Comparison of ENCODE assay signal across 8 cellular contexts in genomic region chr1:56578963-56579875, GRCh38. TPM values are rescaled to one million over a fixed set of nuclear protein-coding genes. Genes with fewer than 3 reads are reported as not detected.
DNase-seq lines count a peak whose midpoint lies in the region; TF ChIP-seq lines count a peak whose summit lies in the region.

Gene PLPP3 (minus strand): TSS chr1:56579563. CDS start chr1:56579016, 547 bp downstream.

- peak within 1 kb of the TSS; percentile 27; the same call in 1 of the 2 replicates for H3K9ac ChIP-seq in KMS-11

- TF ChIP-seq POLR2A in spleen (IDR thresholded peaks at IDR 0.05), result peak in 1 of 3 donors; percentile 81

- no peaks in the 10 kb centered on the region for H3K9me3 ChIP-seq in spleen

- H3K4me3 ChIP-seq in KMS-11 (IDR thresholded peaks at IDR 0.05; ENCODE audit: insufficient read depth, low read depth, low read length), result no peak within 1 kb of the TSS
- H3K4me3 ChIP-seq in spleen, result peak within 1 kb of the TSS; percentile 61 to 93 (median 80)

- no peak for DNase-seq in activated CD4-positive, alpha-beta T cell treated with anti-CD3 and anti-CD28 coated beads, Interleukin-2, amount 10 ng/mL, durations not matched to agents 7 days and 5 days
- DNase-seq in activated CD4-positive, alpha-beta T cell treated with anti-CD3 and anti-CD28 coated beads, Interleukin-2, amount 50 U/mL, for 4 hours, result no peak
- DNase-seq in SK-N-DZ (ENCODE audit: low spot score), result peak; percentile 78
- peak in 1 of 2 donors; percentile 91 for DNase-seq in dermis microvascular lymphatic vessel endothelial cell (ENCODE audit: low read depth in 2 of 2)
- peak; percentile 91 for DNase-seq in spleen
- DNase-seq in stimulated activated CD4-positive, alpha-beta T cell treated with anti-CD3 and anti-CD28 coated beads, Interleukin-2, amount 100 ng/mL, for 48 hours, result no peak

- no peaks in the 10 kb centered on the region for H3K79me2 ChIP-seq in KMS-11 (ENCODE audit: insufficient read depth, low read depth)

- peaks cover 47% of the 10 kb centered on the region for H3K27me3 Mint-ChIP-seq in activated CD4-positive, alpha-beta T cell treated with anti-CD3 and anti-CD28 coated beads, Interleukin-2, amount 10 ng/mL, durations not matched to agents 7 days and 5 days

- H3K4me1 ChIP-seq in KMS-11 (ENCODE audit: low read depth, poor library complexity, severe bottlenecking), result peaks cover 8% of the 10 kb centered on the region
- H3K4me1 ChIP-seq in spleen, result peaks cover 14 to 61% (median 50%) of the 10 kb centered on the region in 6 donors

- H2AFZ ChIP-seq in KMS-11 (ENCODE audit: low read depth), result peak within 1 kb of the TSS; percentile 85

- H3K36me3 Mint-ChIP-seq in activated CD4-positive, alpha-beta T cell treated with anti-CD3 and anti-CD28 coated beads, Interleukin-2, amount 10 ng/mL, durations not matched to agents 7 days and 5 days (ENCODE audit: low read depth), result no peaks in the 10 kb centered on the region

- H3K36me3 ChIP-seq in KMS-11 (ENCODE audit: insufficient read depth), result no peaks in the 10 kb centered on the region
- H3K36me3 ChIP-seq in spleen, result no peaks in the 10 kb centered on the region

- peak within 1 kb of the TSS; percentile 72 for H3K4me3 Mint-ChIP-seq in activated CD4-positive, alpha-beta T cell treated with anti-CD3 and anti-CD28 coated beads, Interleukin-2, amount 10 ng/mL, durations not matched to agents 7 days and 5 days

- CTCF ChIA-PET in activated CD4-positive, alpha-beta T cell treated with anti-CD3 and anti-CD28 coated beads, Interleukin-2, amount 10 ng/mL, durations not matched to agents 7 days and 5 days (lab: Charles Lee), result no interaction called here

- H3K27ac ChIP-seq in KMS-11 (no peak within 1 kb of the TSS), layer of hippocampus (ENCODE audit: low read depth, low read length) (peak within 1 kb of the TSS; percentile 88), spleen (peak within 1 kb of the TSS; percentile 75 to 93 (median 88))

- peak within 1 kb of the TSS; percentile 47 for H3K4me2 ChIP-seq in KMS-11

- peaks cover 5% of the 10 kb centered on the region for H3K4me1 Mint-ChIP-seq in activated CD4-positive, alpha-beta T cell treated with anti-CD3 and anti-CD28 coated beads, Interleukin-2, amount 10 ng/mL, durations not matched to agents 7 days and 5 days

- POLR2A ChIA-PET in activated CD4-positive, alpha-beta T cell treated with anti-CD3 and anti-CD28 coated beads, Interleukin-2, amount 10 ng/mL, durations not matched to agents 7 days and 5 days (lab: Charles Lee), result no interaction called here

- peak; percentile 37; the same call in 1 of the 2 replicates for TF ChIP-seq CTCF in KMS-11 (conservative IDR thresholded peaks at IDR 0.05; ENCODE audit: low read depth, low read length)
- peak in 9 of 11 experiments; percentile 17 to 66 (median 42) for TF ChIP-seq CTCF in spleen (IDR thresholded peaks at IDR 0.05 in 8 of 11, conservative IDR thresholded peaks at IDR 0.05 in 3 of 11)

- WGBS in spleen, 5 donors, result 0 to 1% (median 1%) methylated on average over 32 to 62 of the region's 62 CpGs

- intact Hi-C loops in spleen (cut with DNase I; ENCODE audit: low total_unique reads), result loop anchor here (5.0 to 10.0 kb wide), 2 partner anchors 54 to 162 kb away; no protein-coding TSS in a partner anchor

- H3K27me3 ChIP-seq in KMS-11 (ENCODE audit: insufficient read depth, low read depth) (no peaks in the 10 kb centered on the region), layer of hippocampus (ENCODE audit: control insufficient read depth, insufficient read depth, low read length) (no peaks in the 10 kb centered on the region), spleen (replicated peaks in 1 of 7) (peaks cover 0 to 15% (median 0%) of the 10 kb centered on the region in 7 donors)

- peak within 1 kb of the TSS; percentile 50 for H3K27ac Mint-ChIP-seq in activated CD4-positive, alpha-beta T cell treated with anti-CD3 and anti-CD28 coated beads, Interleukin-2, amount 10 ng/mL, durations not matched to agents 7 days and 5 days

- H4K20me1 ChIP-seq in KMS-11 (ENCODE audit: insufficient read depth), result no peaks in the 10 kb centered on the region

- no peaks in the 10 kb centered on the region for H3K9me3 Mint-ChIP-seq in activated CD4-positive, alpha-beta T cell treated with anti-CD3 and anti-CD28 coated beads, Interleukin-2, amount 10 ng/mL, durations not matched to agents 7 days and 5 days

RNA-seq across cellular contexts. Expression of gene PLPP3, which starts in this region (rescaled TPM):
- not detected for total RNA-seq in activated CD4-positive, alpha-beta T cell treated with anti-CD3 and anti-CD28 coated beads, Interleukin-2, amount 10 ng/mL, durations not matched to agents 7 days and 5 days
- polyA plus RNA-seq in SK-N-DZ (2014; cell fraction: cytosol; rRNA removed), result 4.7 and 5.0 TPM in 2 replicates
- 2.2 and 2.4 TPM in 2 replicates for polyA plus RNA-seq in SK-N-DZ (2014; cell fraction: nucleus; rRNA removed)
- total RNA-seq in dermis microvascular lymphatic vessel endothelial cell, result 22.6 and 59.7 TPM in 2 replicates
- total RNA-seq in spleen, result 10 to 100 TPM; 40.3 to 90.0 (median 65.6) TPM
- 10 to 100 TPM in 2 of 3 donors, 1 to 10 TPM in 1; 6.7 to 16.3 (median 10.5) TPM for polyA plus RNA-seq in spleen

Comparison
In these comparisons a context has a peak if more than half of its experiments do, and no peak if none do; other contexts are left out.
1. RNA of gene PLPP3 (total RNA-seq): 40.3 to 90.0 TPM in spleen and 22.6 to 59.7 TPM in dermis microvascular lymphatic vessel endothelial cell; not detected in activated CD4-positive, alpha-beta T cell treated with anti-CD3 and anti-CD28 coated beads, Interleukin-2, amount 10 ng/mL, durations not matched to agents 7 days and 5 days; every median in the first group is over 10 times any median in the second.
2. DNase-seq: peak in SK-N-DZ (single experiment) and spleen (single experiment); none in activated CD4-positive, alpha-beta T cell treated with anti-CD3 and anti-CD28 coated beads, Interleukin-2, amount 10 ng/mL, durations not matched to agents 7 days and 5 days (single experiment), activated CD4-positive, alpha-beta T cell treated with anti-CD3 and anti-CD28 coated beads, Interleukin-2, amount 50 U/mL, for 4 hours (0 of 2) and stimulated activated CD4-positive, alpha-beta T cell treated with anti-CD3 and anti-CD28 coated beads, Interleukin-2, amount 100 ng/mL, for 48 hours (0 of 2).